ENCODE assay signal across 17 cellular contexts in the genomic region with DNA sequence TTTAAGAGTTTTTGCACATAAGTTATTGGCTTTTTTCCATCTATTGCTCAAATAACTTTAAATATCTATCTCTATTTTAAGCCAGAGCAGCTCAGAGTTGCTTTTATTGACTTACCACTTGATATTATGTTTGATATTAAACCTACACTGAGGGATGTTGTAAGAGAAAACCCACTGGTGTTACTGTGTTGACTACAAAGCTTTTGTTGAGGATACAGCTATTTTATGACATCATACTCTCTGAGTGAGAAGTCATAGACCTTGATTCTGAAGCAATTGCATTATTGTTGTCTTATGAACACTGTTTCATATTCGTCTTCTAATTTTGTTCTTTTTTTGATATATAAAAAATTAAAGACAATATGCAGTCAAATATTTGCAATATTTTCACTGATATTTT.
"Had no signal": no experiment of that assay in that cellular context is flagged by ENCODE, and none has a peak within 500 bp of the region (broad histone marks: within the 10 kb centered on the region; RNA-seq: fewer than 3 reads in every experiment).

No MANE protein-coding gene starts in this region.

- ATAC-seq: mucosa of descending colon; sciatic nerve; stimulated activated effector memory CD8-positive, alpha-beta T cell treated with anti-CD3 and anti-CD28 coated beads, Interleukin-12 subunit alpha, Interleukin-12 subunit beta, amount 100 ng/mL, for 72 hours had no signal

- FAIRE-seq: endothelial cell of umbilical vein, keratinocyte had no signal

- DNase-seq: dermis blood vessel endothelial cell; effector memory CD4-positive, alpha-beta T cell; hypothalamus; immature natural killer cell; mesenchymal stem cell; mucosa of descending colon; naive B cell; stimulated activated CD4-positive, alpha-beta T cell treated with anti-CD3 and anti-CD28 coated beads, Interleukin-2, amount 100 ng/mL, for 24 hours; stimulated activated CD4-positive, alpha-beta T cell treated with anti-CD3 and anti-CD28 coated beads, Interleukin-4, amount 100 ng/mL, for 24 hours; stimulated activated naive CD4-positive, alpha-beta T cell treated with Interleukin-2 at 50 U/mL for 16 hours; stomach; thyroid gland; trophoblast cell had no signal
